8 cellular contexts compared by ENCODE assay signal in the genomic region with DNA sequence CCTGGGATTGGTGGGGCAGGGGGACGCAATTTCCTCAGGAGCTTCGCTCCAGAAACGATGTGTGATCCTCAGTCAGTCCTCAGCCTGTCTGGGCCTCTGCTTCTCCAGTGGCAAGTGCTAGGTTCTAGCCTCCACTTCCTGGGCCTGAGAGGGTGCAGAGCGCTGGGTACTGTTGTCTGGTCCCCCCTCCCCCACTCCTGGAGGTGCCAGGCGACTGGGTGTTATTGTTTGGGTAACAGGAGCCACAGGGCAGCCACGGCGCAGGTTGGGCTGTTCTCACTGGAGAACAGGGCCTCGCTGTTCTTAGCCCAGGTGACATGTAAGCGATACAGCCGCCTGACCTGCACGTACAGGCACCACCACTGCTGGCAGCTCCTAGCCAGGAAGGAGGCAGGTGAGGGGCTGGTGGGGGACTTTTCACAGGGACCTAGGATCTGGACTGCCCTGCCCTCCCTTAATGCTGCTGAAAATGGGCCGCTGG. TPM values are rescaled to one million over a fixed set of nuclear protein-coding genes. Genes with fewer than 3 reads are reported as not detected.
DNase-seq lines count a peak whose midpoint lies in the region; ATAC-seq and TF ChIP-seq lines count a peak whose summit lies in the region.

No MANE protein-coding gene starts in this region.

- H3K36me3 ChIP-seq in duodenal mucosa (ENCODE audit: control insufficient read depth in 1 of 2, insufficient read depth in 2 of 2, low read length in 2 of 2) = peaks cover 0 to 4% of the 10 kb centered on the region in 2 donors
- H3K36me3 ChIP-seq in muscle layer of duodenum (ENCODE audit: control insufficient read depth in 1 of 2, insufficient read depth in 2 of 2, low read length in 2 of 2) = no peaks in the 10 kb centered on the region
- no peaks in the 10 kb centered on the region for H3K36me3 ChIP-seq in A673 (ENCODE audit: insufficient read depth, low read length, poor library complexity, severe bottlenecking)
- H3K36me3 ChIP-seq in aorta (ENCODE audit: control insufficient read depth in 1 of 2, insufficient read depth in 2 of 2, low read length in 1 of 2) = no peaks in the 10 kb centered on the region

- peak overlapping the region; percentile 65 for H3K4me3 Mint-ChIP-seq in Calu3 (ENCODE audit: low read depth, unreplicated experiment)

- H3K9ac ChIP-seq in duodenal mucosa (ENCODE audit: low read depth in 1 of 2, low read length in 2 of 2) = peak overlapping the region; percentile 76 to 84

- no peak for TF ChIP-seq CTCF in Calu3 (IDR thresholded peaks at IDR 0.05; ENCODE audit: unreplicated experiment)
- TF ChIP-seq CTCF in A673 (conservative IDR thresholded peaks at IDR 0.05; ENCODE audit: low read depth, low read length) = no peak

- H3K27me3 Mint-ChIP-seq in Calu3 (ENCODE audit: unreplicated experiment) = no peaks in the 10 kb centered on the region

- BruUV-seq in Calu3 (replicated peaks; lab: Mats Ljungman, UMichigan) (no TSS peak), A673 (replicated peaks; lab: Mats Ljungman, UMichigan) (no TSS peak)

- H3K27ac Mint-ChIP-seq in Calu3 (ENCODE audit: unreplicated experiment) = no peak overlapping the region

- DNase-seq in Calu3 = peak; percentile 40
- DNase-seq in NCI-H2029 treated with DMSO at 0.1 percent for 48 hours (lab: John Stamatoyannopoulos, UW) = peak; percentile 48
- DNase-seq in HCEC 1CT = no peak
- DNase-seq in A673 (ENCODE audit: low spot score) = no peak
- no peak for DNase-seq in aorta

- H3K4me1 Mint-ChIP-seq in Calu3 (ENCODE audit: low read depth, unreplicated experiment) = peaks cover 14% of the 10 kb centered on the region

- no peaks in the 10 kb centered on the region for H3K9me3 Mint-ChIP-seq in Calu3 (ENCODE audit: low read depth, unreplicated experiment)

- H3K4me3 ChIP-seq in duodenal mucosa (ENCODE audit: low read depth in 1 of 2, low read length in 2 of 2) = peak overlapping the region; percentile 93
- no peak overlapping the region for H3K4me3 ChIP-seq in muscle layer of duodenum (ENCODE audit: low read depth in 1 of 2, low read length in 2 of 2)
- H3K4me3 ChIP-seq in A673 (ENCODE audit: low read depth, low read length, poor library complexity, severe bottlenecking) = no peak overlapping the region
- no peak overlapping the region for H3K4me3 ChIP-seq in aorta (ENCODE audit: low read length in 2 of 2)

- H3K4me1 ChIP-seq in duodenal mucosa (ENCODE audit: control insufficient read depth in 1 of 2, insufficient read depth in 2 of 2, low read length in 2 of 2) = peaks cover 46 to 50% of the 10 kb centered on the region in 2 donors
- H3K4me1 ChIP-seq in muscle layer of duodenum (ENCODE audit: control insufficient read depth in 1 of 2, insufficient read depth in 2 of 2, low read length in 2 of 2) = peaks cover 0 to 3% of the 10 kb centered on the region in 2 donors
- peaks cover 18% of the 10 kb centered on the region for H3K4me1 ChIP-seq in A673 (ENCODE audit: insufficient read depth, low read length, poor library complexity, severe bottlenecking)
- no peaks in the 10 kb centered on the region for H3K4me1 ChIP-seq in aorta (ENCODE audit: control insufficient read depth in 1 of 2, insufficient read depth in 2 of 2, low read length in 2 of 2)

- ATAC-seq in HG02571 (IDR thresholded peaks at IDR 0.05; ENCODE audit: unreplicated experiment) (no peak), aorta (ENCODE audit: low FRiP score) (no peak)

- CTCF ChIA-PET in Calu3 (lab: Charles Lee) (interaction anchor here (0.9 to 2.9 kb wide), 2 partner anchors 31 to 44 kb away, joined by 8 to 20 read pairs; no protein-coding TSS in a partner anchor), A673 (lab: Charles Lee) (no interaction called here)

- POLR2A ChIA-PET in A673 (lab: Charles Lee; ENCODE audit: low non-redundant PET) = interaction anchor here (0.5 to 0.6 kb wide), 2 partner anchors 408 to 973 kb away, joined by 3 to 9 read pairs; no protein-coding TSS in a partner anchor

- H3K36me3 Mint-ChIP-seq in Calu3 (ENCODE audit: insufficient read depth, unreplicated experiment) = peaks cover 23% of the 10 kb centered on the region

- H3K9me3 ChIP-seq in duodenal mucosa (ENCODE audit: control insufficient read depth in 1 of 2, low read length in 2 of 2) = no peaks in the 10 kb centered on the region
- no peaks in the 10 kb centered on the region for H3K9me3 ChIP-seq in muscle layer of duodenum (ENCODE audit: control insufficient read depth in 1 of 2, low read length in 2 of 2)
- no peaks in the 10 kb centered on the region for H3K9me3 ChIP-seq in A673 (ENCODE audit: low read depth, low read length, poor library complexity, severe bottlenecking)
- H3K9me3 ChIP-seq in aorta (ENCODE audit: control insufficient read depth, low read length) = no peaks in the 10 kb centered on the region

- 89 to 92% methylated on average over 12 of the region's 12 CpGs for whole genome bisulfite sequencing in aorta, 2 donors

- intact Hi-C loops in Calu3 (cut with micrococcal nuclease; ENCODE audit: unreplicated experiment) = no loop called here
- intact Hi-C loops in A673 (cut with micrococcal nuclease; ENCODE audit: unreplicated experiment) = no loop called here
- intact Hi-C loops in aorta (cut with DNase I) = no loop called here

- H3K27me3 ChIP-seq in duodenal mucosa (ENCODE audit: control insufficient read depth in 1 of 2, insufficient read depth in 2 of 2, low read length in 2 of 2) (no peaks in the 10 kb centered on the region), muscle layer of duodenum (ENCODE audit: low read depth, low read length) (no peaks in the 10 kb centered on the region), A673 (replicated peaks; ENCODE audit: insufficient read depth, low read depth, low read length, poor library complexity) (no peaks in the 10 kb centered on the region), aorta (ENCODE audit: control insufficient read depth in 1 of 2, insufficient read depth in 2 of 2, low read length in 1 of 2) (no peaks in the 10 kb centered on the region)

- H3K27ac ChIP-seq in duodenal mucosa (ENCODE audit: low read depth, low read length) (peak overlapping the region; percentile 83), muscle layer of duodenum (ENCODE audit: low read length) (peak overlapping the region; percentile 79), A673 (ENCODE audit: low read depth, low read length, poor library complexity, severe bottlenecking) (no peak overlapping the region), aorta (ENCODE audit: low read depth in 1 of 2, low read length in 2 of 2) (no peak overlapping the region)

RNA-seq across cellular contexts. Expression of gene RPS6KA1, which starts 2.1 kb away (rescaled TPM):
- 25.8 and 28.1 TPM in 2 replicates for total RNA-seq in Calu3 (2022)
- 6.3 and 8.8 TPM in 2 replicates for total RNA-seq in A673 (2021)
- total RNA-seq in aorta = 10 to 100 TPM; 12.0 to 21.0 TPM
- polyA plus RNA-seq in aorta = 10 to 100 TPM in 1 of 2 donors, under 1 TPM in 1; 0.87 to 21.4 TPM

RNA-seq across cellular contexts. Expression of gene HMGN2, which starts 59.5 kb away (rescaled TPM):
- 269 and 290 TPM in 2 replicates for total RNA-seq in Calu3 (2022)
- total RNA-seq in A673 (2021) = 1,074 and 1,080 TPM in 2 replicates
- total RNA-seq in aorta = 100 to 1,000 TPM; 153 to 171 TPM
- 100 to 1,000 TPM; 385 to 535 TPM for polyA plus RNA-seq in aorta

Comparison
In these comparisons a context has a peak if more than half of its experiments do, and no peak if none do; other contexts are left out.
1. DNase-seq: peak in Calu3 (single experiment) and NCI-H2029 treated with DMSO at 0.1 percent for 48 hours (single experiment); none in HCEC 1CT (single experiment), A673 (single experiment) and aorta (0 of 2).
2. H3K27ac ChIP-seq: peak in duodenal mucosa (single experiment) and muscle layer of duodenum (single experiment); none in A673 (single experiment) and aorta (0 of 2).
3. H3K4me3 ChIP-seq: peak in duodenal mucosa (2 of 2); none in muscle layer of duodenum (0 of 2), A673 (single experiment) and aorta (0 of 2).